In genomic region chr17:75878174-75878998, GRCh38 we compare ENCODE assay signal across 8 cellular contexts. TPM values are rescaled to one million over a fixed set of nuclear protein-coding genes. Genes with fewer than 3 reads are reported as not detected.
DNase-seq lines count a peak whose midpoint lies in the region; ATAC-seq and TF ChIP-seq lines count a peak whose summit lies in the region.

Gene TRIM47 (minus strand): TSS chr17:75878581. CDS start chr17:75878548, 33 bp downstream.

- intact Hi-C loops in activated CD4-positive, alpha-beta T cell treated with anti-CD3 and anti-CD28 coated beads, Interleukin-2, amount 10 ng/mL, durations not matched to agents 24 days and 14 days (cut with micrococcal nuclease): no loop called here
- intact Hi-C loops in left ventricle myocardium superior (cut with micrococcal nuclease): no loop called here

- H3K79me2 ChIP-seq in MM.1S (ENCODE audit: low read length): peaks cover 35% of the 10 kb centered on the region

- peaks cover 14% of the 10 kb centered on the region for H3K27me3 Mint-ChIP-seq in activated CD4-positive, alpha-beta T cell treated with anti-CD3 and anti-CD28 coated beads, Interleukin-2, amount 10 ng/mL, durations not matched to agents 24 days and 14 days

- H3K4me3 ChIP-seq in MM.1S (ENCODE audit: low read length): peak within 1 kb of the TSS; percentile 92

- H3K36me3 Mint-ChIP-seq in activated CD4-positive, alpha-beta T cell treated with anti-CD3 and anti-CD28 coated beads, Interleukin-2, amount 10 ng/mL, durations not matched to agents 24 days and 14 days (ENCODE audit: low read depth): no peaks in the 10 kb centered on the region

- ATAC-seq in left ventricle myocardium superior: peak; percentile 62
- ATAC-seq in GM21381 (IDR thresholded peaks at IDR 0.05; ENCODE audit: unreplicated experiment): no peak

- no peak within 1 kb of the TSS for H2AFZ ChIP-seq in MM.1S (ENCODE audit: low read length)

- H4K20me1 ChIP-seq in MM.1S (ENCODE audit: insufficient read depth, low read length): no peaks in the 10 kb centered on the region

- peak within 1 kb of the TSS; percentile 90 for H3K4me3 Mint-ChIP-seq in activated CD4-positive, alpha-beta T cell treated with anti-CD3 and anti-CD28 coated beads, Interleukin-2, amount 10 ng/mL, durations not matched to agents 24 days and 14 days

- H3K27me3 ChIP-seq in MM.1S (replicated peaks; ENCODE audit: insufficient read depth, low read length): no peaks in the 10 kb centered on the region

- peak within 1 kb of the TSS; percentile 99 for H3K27ac ChIP-seq in MM.1S (ENCODE audit: low read length)

- peaks cover 4% of the 10 kb centered on the region; the same call in 1 of the 2 replicates for H3K36me3 ChIP-seq in MM.1S (replicated peaks; ENCODE audit: insufficient read depth, low read length)

- no peaks in the 10 kb centered on the region for H3K9me2 ChIP-seq in MM.1S (replicated peaks; ENCODE audit: insufficient read depth, low read length)

- H3K9me3 ChIP-seq in MM.1S (replicated peaks; ENCODE audit: insufficient read depth, low read length): no peaks in the 10 kb centered on the region

- DNase-seq in activated CD4-positive, alpha-beta T cell treated with anti-CD3 and anti-CD28 coated beads, Interleukin-2, amount 10 ng/mL, durations not matched to agents 24 days and 14 days: peak; percentile 79
- no peak for DNase-seq in activated CD4-positive, alpha-beta T cell treated with anti-CD3 and anti-CD28 coated beads, Interleukin-2, amount 50 U/mL, for 1 hour
- DNase-seq in MM.1S (peak; percentile 80), amniotic epithelial cell (ENCODE audit: low read depth) (peak; percentile 45), left ventricle myocardium superior (peak; percentile 89), pons (ENCODE audit: low spot score) (peak; percentile 53), UCSD-AML1 (lab: John Stamatoyannopoulos, UW; ENCODE audit: unreplicated experiment) (no peak)

- no peaks in the 10 kb centered on the region for H3K9me3 Mint-ChIP-seq in activated CD4-positive, alpha-beta T cell treated with anti-CD3 and anti-CD28 coated beads, Interleukin-2, amount 10 ng/mL, durations not matched to agents 24 days and 14 days

- H3K4me2 ChIP-seq in MM.1S (ENCODE audit: low read depth, low read length): peak within 1 kb of the TSS; percentile 97

- H3K27ac Mint-ChIP-seq in activated CD4-positive, alpha-beta T cell treated with anti-CD3 and anti-CD28 coated beads, Interleukin-2, amount 10 ng/mL, durations not matched to agents 24 days and 14 days: peak within 1 kb of the TSS; percentile 96

- H3F3A ChIP-seq in MM.1S (ENCODE audit: insufficient read depth, low read length): peaks cover 37% of the 10 kb centered on the region

- H3K4me1 Mint-ChIP-seq in activated CD4-positive, alpha-beta T cell treated with anti-CD3 and anti-CD28 coated beads, Interleukin-2, amount 10 ng/mL, durations not matched to agents 24 days and 14 days: peaks cover 33% of the 10 kb centered on the region

- H3K4me1 ChIP-seq in MM.1S (ENCODE audit: low read length): peaks cover 16% of the 10 kb centered on the region

- TF ChIP-seq CTCF in MM.1S (IDR thresholded peaks at IDR 0.05; ENCODE audit: low read length): no peak

- peak within 1 kb of the TSS; percentile 100 for H3K9ac ChIP-seq in MM.1S (ENCODE audit: low read length)

RNA-seq across cellular contexts. Expression of gene TRIM47, which starts in this region (rescaled TPM):
- 25.2 and 33.2 TPM in 2 replicates for total RNA-seq in activated CD4-positive, alpha-beta T cell treated with anti-CD3 and anti-CD28 coated beads, Interleukin-2, amount 10 ng/mL, durations not matched to agents 24 days and 14 days
- 24.4 TPM for total RNA-seq in left ventricle myocardium superior

Comparison
In these comparisons a context has a peak if more than half of its experiments do, and no peak if none do; other contexts are left out.
1. DNase-seq: peak in activated CD4-positive, alpha-beta T cell treated with anti-CD3 and anti-CD28 coated beads, Interleukin-2, amount 10 ng/mL, durations not matched to agents 24 days and 14 days (single experiment), MM.1S (single experiment), amniotic epithelial cell (single experiment), left ventricle myocardium superior (single experiment) and pons (single experiment); none in activated CD4-positive, alpha-beta T cell treated with anti-CD3 and anti-CD28 coated beads, Interleukin-2, amount 50 U/mL, for 1 hour (single experiment) and UCSD-AML1 (single experiment).